29 cellular contexts compared by ENCODE assay signal in genomic region chr6:157126183-157127098, GRCh38.
DNase-seq lines count a peak whose midpoint lies in the region; FAIRE-seq and TF ChIP-seq lines count a peak whose summit lies in the region.
"Had no signal": no experiment of that assay in that cellular context is flagged by ENCODE, and none has a peak within 500 bp of the region (broad histone marks: within the 10 kb centered on the region; RNA-seq: fewer than 3 reads in every experiment).

No MANE protein-coding gene starts in this region.

- peaks cover 2% of the 10 kb centered on the region for H3K36me3 ChIP-seq in bronchial epithelial cell (ENCODE audit: control insufficient read depth, insufficient read depth, low read length)
- H3K36me3 ChIP-seq: HAP-1, Peyer's patch had no signal

- H3K4me3 ChIP-seq in bronchial epithelial cell (ENCODE audit: low read depth, low read length): no peak overlapping the region
- H3K4me3 ChIP-seq: A549, HAP-1, Peyer's patch, SK-N-MC had no signal

- H3K27me3 Mint-ChIP-seq in progenitor cell of endocrine pancreas: no peaks in the 10 kb centered on the region
- H3K27me3 Mint-ChIP-seq: CD4-positive, alpha-beta memory T cell had no signal

- no peaks in the 10 kb centered on the region for H3K9me3 Mint-ChIP-seq in progenitor cell of endocrine pancreas (ENCODE audit: low read depth)
- H3K9me3 Mint-ChIP-seq: CD4-positive, alpha-beta memory T cell; HFFc6 had no signal

- FAIRE-seq in bronchial epithelial cell (lab: Jason Lieb, UNC): no peak
- FAIRE-seq: A549, GM19239 had no signal

- DNase-seq in HT-29 (ENCODE audit: low spot score): peak; percentile 29
- DNase-seq in bronchial epithelial cell (ENCODE audit: low read depth): peak; percentile 65
- peak; percentile 28 for DNase-seq in left kidney (ENCODE audit: low read depth, low spot score)
- DNase-seq in progenitor cell of endocrine pancreas (ENCODE audit: low spot score, unreplicated experiment): no peak
- no peak for DNase-seq in EL
- no peak for DNase-seq in islet precursor cell
- no peak for DNase-seq in activated CD4-positive, alpha-beta T cell treated with anti-CD3 and anti-CD28 coated beads for 1 hour
- DNase-seq in DMS53 treated with DMSO at 0.1 percent for 48 hours (lab: John Stamatoyannopoulos, UW; ENCODE audit: unreplicated experiment): no peak
- DNase-seq: AML-193; C1 segment of cervical spinal cord; CD4-positive, alpha-beta memory T cell; COR-L47; DMS79 treated with DMSO at 0.1 percent for 48 hours; GOT3; HFFc6; IMR-90; KG1; NCI-H1048; NCI-H1417; NCI-H1694; NCI-H2081; NCI-H2227 treated with DMSO at 0.1 percent for 48 hours; NCI-H69; Peyer's patch; SHP77 treated with DMSO at 0.1 percent for 48 hours had no signal

- peaks cover 25% of the 10 kb centered on the region for H3K4me1 Mint-ChIP-seq in progenitor cell of endocrine pancreas (ENCODE audit: low read depth)

- peaks cover 6% of the 10 kb centered on the region for H3K36me3 Mint-ChIP-seq in progenitor cell of endocrine pancreas (ENCODE audit: insufficient read depth)

- no peaks in the 10 kb centered on the region for H3K27me3 ChIP-seq in bronchial epithelial cell (ENCODE audit: control insufficient read depth, insufficient read depth, low read length)
- H3K27me3 ChIP-seq: Peyer's patch had no signal

- peak overlapping the region; percentile 90 for H3K27ac Mint-ChIP-seq in progenitor cell of endocrine pancreas
- H3K27ac Mint-ChIP-seq: HFFc6 had no signal

- peak overlapping the region; percentile 40 for H3K4me3 Mint-ChIP-seq in progenitor cell of endocrine pancreas (ENCODE audit: low read depth)
- H3K4me3 Mint-ChIP-seq: CD4-positive, alpha-beta memory T cell; HFFc6 had no signal

- TF ChIP-seq CTCF in bronchial epithelial cell (IDR thresholded peaks at IDR 0.05; ENCODE audit: insufficient read depth, low read length, severe bottlenecking) (no peak), progenitor cell of endocrine pancreas (IDR thresholded peaks at IDR 0.05; ENCODE audit: unreplicated experiment) (no peak)

Comparison
In these comparisons a context has a peak if more than half of its experiments do, and no peak if none do; other contexts are left out.
1. DNase-seq: peak in HT-29 (single experiment), bronchial epithelial cell (single experiment) and left kidney (single experiment); none in progenitor cell of endocrine pancreas (single experiment), EL (single experiment), islet precursor cell (single experiment), activated CD4-positive, alpha-beta T cell treated with anti-CD3 and anti-CD28 coated beads for 1 hour (single experiment) and DMS53 treated with DMSO at 0.1 percent for 48 hours (single experiment).